In genomic region chr10:87861953-87862643, GRCh38 we compare ENCODE assay signal across 8 cellular contexts. TPM values are rescaled to one million over a fixed set of nuclear protein-coding genes. Genes with fewer than 3 reads are reported as not detected.
DNase-seq lines count a peak whose midpoint lies in the region; ATAC-seq, FAIRE-seq and TF ChIP-seq lines count a peak whose summit lies in the region.

No MANE protein-coding gene starts in this region.

- CTCF ChIA-PET in naive thymus-derived CD4-positive, alpha-beta T cell (lab: Charles Lee): interaction anchor here (0.6 to 8.4 kb wide), 12 partner anchors 10 to 692 kb away, joined by 3 to 108 read pairs (median 5); partner anchors contain the start of gene ATAD1

- H3K36me3 ChIP-seq in naive thymus-derived CD4-positive, alpha-beta T cell (ENCODE audit: control insufficient read depth in 2 of 3, insufficient read depth in 3 of 3, low read length in 3 of 3): peaks cover 0 to 10% (median 0%) of the 10 kb centered on the region in 3 experiments

- peak overlapping the region; percentile 96 for H3K27ac Mint-ChIP-seq in activated T-helper 2 cell treated with anti-CD3 and anti-CD28 coated beads, Interferon-gamma antibody, Interleukin-2, Interleukin-4, amounts not matched to agents 10 μg/mL and 5 μg/mL and 100 μg/mL, durations not matched to agents 14 hours and 24 hours and 36 hours
- H3K27ac Mint-ChIP-seq in naive thymus-derived CD4-positive, alpha-beta T cell: peak overlapping the region; percentile 90 to 99 (median 97)
- H3K27ac Mint-ChIP-seq in stimulated activated effector memory CD8-positive, alpha-beta T cell treated with anti-CD3 and anti-CD28 coated beads, Interleukin-12 subunit alpha, Interleukin-12 subunit beta, amount 100 ng/mL, for 72 hours: peak overlapping the region; percentile 94

- in situ Hi-C loops in Caki2 (cut with HindIII; ENCODE audit: low pct_unique_long_range_greater_than_20kb, low sequenced_read_pairs): loop anchor here (25.0 kb wide), 1 partner anchor 700 kb away; no protein-coding TSS in a partner anchor

- H3K27ac ChIP-seq in naive thymus-derived CD4-positive, alpha-beta T cell (ENCODE audit: low read depth, low read length): peak overlapping the region; percentile 75

- H3K9me3 ChIP-seq in naive thymus-derived CD4-positive, alpha-beta T cell (ENCODE audit: control insufficient read depth in 2 of 3, low read length in 3 of 3): no peaks in the 10 kb centered on the region

- ATAC-seq in GM19397 (IDR thresholded peaks at IDR 0.05; ENCODE audit: unreplicated experiment): peak; percentile 48
- ATAC-seq in naive thymus-derived CD4-positive, alpha-beta T cell: peak; percentile 86
- ATAC-seq in stimulated activated effector memory CD8-positive, alpha-beta T cell treated with anti-CD3 and anti-CD28 coated beads, Interleukin-12 subunit alpha, Interleukin-12 subunit beta, amount 100 ng/mL, for 72 hours: peak; percentile 76

- FAIRE-seq in RCC 7860 (lab: Jason Lieb, UNC): peak; percentile 50

- peak overlapping the region; percentile 98 for H3K4me3 Mint-ChIP-seq in activated T-helper 2 cell treated with anti-CD3 and anti-CD28 coated beads, Interferon-gamma antibody, Interleukin-2, Interleukin-4, amounts not matched to agents 10 μg/mL and 5 μg/mL and 100 μg/mL, durations not matched to agents 14 hours and 24 hours and 36 hours (ENCODE audit: low read depth)
- peak overlapping the region; percentile 91 to 100 (median 96) for H3K4me3 Mint-ChIP-seq in naive thymus-derived CD4-positive, alpha-beta T cell
- peak overlapping the region; percentile 97 for H3K4me3 Mint-ChIP-seq in stimulated activated effector memory CD8-positive, alpha-beta T cell treated with anti-CD3 and anti-CD28 coated beads, Interleukin-12 subunit alpha, Interleukin-12 subunit beta, amount 100 ng/mL, for 72 hours

- TF ChIP-seq CTCF in fibroblast of mammary gland (conservative IDR thresholded peaks at IDR 0.05; ENCODE audit: control insufficient read depth, insufficient read depth, low read depth, low read length): no peak

- H3K4me1 ChIP-seq in naive thymus-derived CD4-positive, alpha-beta T cell (ENCODE audit: control insufficient read depth in 2 of 2, insufficient read depth in 2 of 2, low read length in 2 of 2): peaks cover 6 to 16% of the 10 kb centered on the region in 2 donors

- H3K27me3 ChIP-seq in naive thymus-derived CD4-positive, alpha-beta T cell (ENCODE audit: control insufficient read depth in 2 of 2, insufficient read depth in 2 of 2, low read length in 2 of 2): no peaks in the 10 kb centered on the region

- DNase-seq in Caki2 (ENCODE audit: low read depth): peak; percentile 97
- DNase-seq in HK-2 (ENCODE audit: unreplicated experiment): peak; percentile 95
- DNase-seq in RCC 7860 (ENCODE audit: low spot score): peak; percentile 91
- peak; percentile 93 for DNase-seq in activated T-helper 2 cell treated with anti-CD3 and anti-CD28 coated beads, Interferon-gamma antibody, Interleukin-2, Interleukin-4, amounts not matched to agents 10 μg/mL and 5 μg/mL and 100 μg/mL, durations not matched to agents 14 hours and 24 hours and 36 hours (ENCODE audit: low spot score)
- DNase-seq in fibroblast of mammary gland (ENCODE audit: low read depth): peak; percentile 98
- peak; percentile 85 to 95 (median 93) for DNase-seq in naive thymus-derived CD4-positive, alpha-beta T cell
- peak; percentile 84 to 97 for DNase-seq in stimulated activated effector memory CD8-positive, alpha-beta T cell treated with anti-CD3 and anti-CD28 coated beads, Interleukin-12 subunit alpha, Interleukin-12 subunit beta, amount 100 ng/mL, for 72 hours (ENCODE audit: low spot score in 2 of 2)

- POLR2A ChIA-PET in naive thymus-derived CD4-positive, alpha-beta T cell (lab: Charles Lee): interaction anchor here (0.6 to 6.5 kb wide), 36 partner anchors 10 to 1782 kb away, joined by 3 to 104 read pairs (median 6); partner anchors contain the start of genes ATAD1, IFIT2, RNLS and STAMBPL1

- H3K9me3 Mint-ChIP-seq in activated T-helper 2 cell treated with anti-CD3 and anti-CD28 coated beads, Interferon-gamma antibody, Interleukin-2, Interleukin-4, amounts not matched to agents 10 μg/mL and 5 μg/mL and 100 μg/mL, durations not matched to agents 14 hours and 24 hours and 36 hours: no peaks in the 10 kb centered on the region
- H3K9me3 Mint-ChIP-seq in naive thymus-derived CD4-positive, alpha-beta T cell: peaks cover 0 to 10% (median 0%) of the 10 kb centered on the region in 11 donors
- H3K9me3 Mint-ChIP-seq in stimulated activated effector memory CD8-positive, alpha-beta T cell treated with anti-CD3 and anti-CD28 coated beads, Interleukin-12 subunit alpha, Interleukin-12 subunit beta, amount 100 ng/mL, for 72 hours: no peaks in the 10 kb centered on the region

- H3K4me3 ChIP-seq in fibroblast of mammary gland (ENCODE audit: control insufficient read depth, low read depth, low read length): peak overlapping the region; percentile 96
- peak overlapping the region; percentile 90 for H3K4me3 ChIP-seq in naive thymus-derived CD4-positive, alpha-beta T cell (ENCODE audit: low read length)

- intact Hi-C loops in activated T-helper 2 cell treated with anti-CD3 and anti-CD28 coated beads, Interferon-gamma antibody, Interleukin-2, Interleukin-4, amounts not matched to agents 10 μg/mL and 5 μg/mL and 100 μg/mL, durations not matched to agents 14 hours and 24 hours and 36 hours (cut with micrococcal nuclease): loop anchor here (1.0 to 5.0 kb wide), 12 partner anchors 44 to 1340 kb away; partner anchors contain the start of genes ATAD1, GLUD1, SHLD2 and STAMBPL1
- intact Hi-C loops in naive thymus-derived CD4-positive, alpha-beta T cell (cut with micrococcal nuclease): loop anchor here (1.0 to 10.0 kb wide), 29 partner anchors 9 to 1553 kb away; partner anchors contain the start of genes ATAD1 (in 2 of the 2), FAS (in 2 of the 2), GLUD1 (in 2 of the 2) and SHLD2 (in 2 of the 2)

- H3K4me1 Mint-ChIP-seq in activated T-helper 2 cell treated with anti-CD3 and anti-CD28 coated beads, Interferon-gamma antibody, Interleukin-2, Interleukin-4, amounts not matched to agents 10 μg/mL and 5 μg/mL and 100 μg/mL, durations not matched to agents 14 hours and 24 hours and 36 hours (ENCODE audit: low read depth): peaks cover 28% of the 10 kb centered on the region
- peaks cover 25 to 36% (median 32%) of the 10 kb centered on the region in 7 donors for H3K4me1 Mint-ChIP-seq in naive thymus-derived CD4-positive, alpha-beta T cell
- H3K4me1 Mint-ChIP-seq in stimulated activated effector memory CD8-positive, alpha-beta T cell treated with anti-CD3 and anti-CD28 coated beads, Interleukin-12 subunit alpha, Interleukin-12 subunit beta, amount 100 ng/mL, for 72 hours: peaks cover 37% of the 10 kb centered on the region

- no peaks in the 10 kb centered on the region for H3K27me3 Mint-ChIP-seq in activated T-helper 2 cell treated with anti-CD3 and anti-CD28 coated beads, Interferon-gamma antibody, Interleukin-2, Interleukin-4, amounts not matched to agents 10 μg/mL and 5 μg/mL and 100 μg/mL, durations not matched to agents 14 hours and 24 hours and 36 hours (ENCODE audit: low read depth)
- H3K27me3 Mint-ChIP-seq in naive thymus-derived CD4-positive, alpha-beta T cell: no peaks in the 10 kb centered on the region

- peaks cover 25% of the 10 kb centered on the region for H3K36me3 Mint-ChIP-seq in activated T-helper 2 cell treated with anti-CD3 and anti-CD28 coated beads, Interferon-gamma antibody, Interleukin-2, Interleukin-4, amounts not matched to agents 10 μg/mL and 5 μg/mL and 100 μg/mL, durations not matched to agents 14 hours and 24 hours and 36 hours (ENCODE audit: low read depth)
- H3K36me3 Mint-ChIP-seq in naive thymus-derived CD4-positive, alpha-beta T cell: peaks cover 0 to 15% (median 4%) of the 10 kb centered on the region in 5 donors
- H3K36me3 Mint-ChIP-seq in stimulated activated effector memory CD8-positive, alpha-beta T cell treated with anti-CD3 and anti-CD28 coated beads, Interleukin-12 subunit alpha, Interleukin-12 subunit beta, amount 100 ng/mL, for 72 hours: peaks cover 47% of the 10 kb centered on the region

RNA-seq across cellular contexts. Expression of gene KLLN, which starts 1.2 kb away (rescaled TPM):
- 0.54 TPM in 1 of 2 replicates, not detected in the other for total RNA-seq in Caki2 (2014; rRNA removed; shearing (Covaris generic); ENCODE audit: low replicate concordance)
- total RNA-seq in activated T-helper 2 cell treated with anti-CD3 and anti-CD28 coated beads, Interferon-gamma antibody, Interleukin-2, Interleukin-4, amounts not matched to agents 10 μg/mL and 5 μg/mL and 100 μg/mL, durations not matched to agents 14 hours and 24 hours and 36 hours: 0.55 and 0.64 TPM in 2 replicates
- total RNA-seq in naive thymus-derived CD4-positive, alpha-beta T cell: 1 to 10 TPM in 2 of 5 experiments, under 1 TPM in 3; 0.32 to 1.6 (median 0.85) TPM
- under 1 TPM in 1 of 2 donors, not detected in 1; 0.25 TPM for polyA plus RNA-seq in naive thymus-derived CD4-positive, alpha-beta T cell

RNA-seq across cellular contexts. Expression of gene PTEN, which starts 1.3 kb away (rescaled TPM):
- total RNA-seq in Caki2 (2014; rRNA removed; shearing (Covaris generic); ENCODE audit: low replicate concordance): 26.4 and 45.6 TPM in 2 replicates
- 48.5 and 53.5 TPM in 2 replicates for total RNA-seq in activated T-helper 2 cell treated with anti-CD3 and anti-CD28 coated beads, Interferon-gamma antibody, Interleukin-2, Interleukin-4, amounts not matched to agents 10 μg/mL and 5 μg/mL and 100 μg/mL, durations not matched to agents 14 hours and 24 hours and 36 hours
- total RNA-seq in naive thymus-derived CD4-positive, alpha-beta T cell: 100 to 1,000 TPM in 1 of 5 experiments, 10 to 100 TPM in 4; 85.9 to 109 (median 93.5) TPM
- polyA plus RNA-seq in naive thymus-derived CD4-positive, alpha-beta T cell: 10 to 100 TPM; 24.0 to 32.7 TPM

RNA-seq across cellular contexts. Expression of gene ATAD1, which starts 44.1 kb away (rescaled TPM):
- 22.6 and 37.7 TPM in 2 replicates for total RNA-seq in Caki2 (2014; rRNA removed; shearing (Covaris generic); ENCODE audit: low replicate concordance)
- 43.4 and 50.2 TPM in 2 replicates for total RNA-seq in activated T-helper 2 cell treated with anti-CD3 and anti-CD28 coated beads, Interferon-gamma antibody, Interleukin-2, Interleukin-4, amounts not matched to agents 10 μg/mL and 5 μg/mL and 100 μg/mL, durations not matched to agents 14 hours and 24 hours and 36 hours
- 10 to 100 TPM; 33.5 to 53.4 (median 46.1) TPM for total RNA-seq in naive thymus-derived CD4-positive, alpha-beta T cell
- polyA plus RNA-seq in naive thymus-derived CD4-positive, alpha-beta T cell: 10 to 100 TPM; 34.5 to 38.4 TPM

Comparison
In these comparisons a context has a peak if more than half of its experiments do, and no peak if none do; other contexts are left out.
1. Peak in every context shown above with its lines: DNase-seq, ATAC-seq, H3K4me3 ChIP-seq and H3K27ac ChIP-seq.